18 cellular contexts compared by ENCODE assay signal in the genomic region with DNA sequence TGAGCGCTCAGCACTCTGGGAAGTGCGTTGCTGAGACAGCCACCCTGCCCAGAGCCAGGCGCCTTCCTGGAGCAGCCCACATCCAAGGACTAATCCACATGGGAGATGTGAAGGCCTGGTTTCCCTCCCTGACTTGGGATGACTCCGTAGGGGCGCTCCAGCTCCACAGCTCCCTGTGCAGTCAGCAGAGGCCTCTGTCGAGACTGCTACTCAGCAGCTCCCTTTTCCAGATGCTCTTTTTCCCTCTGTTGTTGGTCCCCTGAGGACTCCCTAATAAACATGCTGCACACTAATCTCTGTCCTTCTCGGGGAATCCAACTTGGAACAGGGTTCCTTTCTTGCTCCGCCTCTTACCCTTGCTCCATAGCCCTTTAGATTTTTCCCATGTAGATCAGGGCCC.
A peak's percentile ranks its signal among the peaks of the same experiment; 100 is the strongest.
DNase-seq lines count a peak whose midpoint lies in the region; ATAC-seq, FAIRE-seq and TF ChIP-seq lines count a peak whose summit lies in the region.
"Had no signal": no experiment of that assay in that cellular context is flagged by ENCODE, and none has a peak within 500 bp of the region (broad histone marks: within the 10 kb centered on the region; RNA-seq: fewer than 3 reads in every experiment).

No MANE protein-coding gene starts in this region.

- CTCF ChIA-PET in A673 (lab: Charles Lee) = no interaction called here
- CTCF ChIA-PET in PC-3 (lab: Charles Lee) = no interaction called here

- H3K79me2 ChIP-seq in PC-3 (ENCODE audit: low read length) = no peaks in the 10 kb centered on the region

- ATAC-seq in heart left ventricle (peak; percentile 44 to 82 (median 70)), PC-3 (no peak)
- ATAC-seq: A549 had no signal

- H3K36me3 ChIP-seq in A673 (ENCODE audit: insufficient read depth, low read length, poor library complexity, severe bottlenecking) (no peaks in the 10 kb centered on the region), heart left ventricle (no peaks in the 10 kb centered on the region), kidney (ENCODE audit: control insufficient read depth in 1 of 2, insufficient read depth in 2 of 2, low read length in 2 of 2) (no peaks in the 10 kb centered on the region), PC-3 (ENCODE audit: low read depth, low read length) (no peaks in the 10 kb centered on the region)
- H3K36me3 ChIP-seq: SJCRH30 had no signal

- no peaks in the 10 kb centered on the region for H3K4me1 ChIP-seq in A673 (ENCODE audit: insufficient read depth, low read length, poor library complexity, severe bottlenecking)
- H3K4me1 ChIP-seq in heart left ventricle = peaks cover 0 to 4% (median 0%) of the 10 kb centered on the region in 12 donors
- H3K4me1 ChIP-seq in kidney (ENCODE audit: control insufficient read depth in 1 of 2, insufficient read depth in 1 of 2, low read depth in 1 of 2, low read length in 2 of 2) = peaks cover 0 to 4% of the 10 kb centered on the region in 2 donors
- H3K4me1 ChIP-seq in PC-3 (ENCODE audit: insufficient read depth, low read length) = no peaks in the 10 kb centered on the region
- H3K4me1 ChIP-seq: A549, SJCRH30 had no signal

- no peaks in the 10 kb centered on the region for H4K20me1 ChIP-seq in PC-3 (ENCODE audit: low read length)

- no peak overlapping the region for H3K4me2 ChIP-seq in PC-3 (ENCODE audit: low read length)
- H3K4me2 ChIP-seq: A549, PC-9 had no signal

- H3K9ac ChIP-seq in kidney (ENCODE audit: low read length in 2 of 2) (no peak overlapping the region), PC-3 (ENCODE audit: low read length) (no peak overlapping the region)

- no peak for TF ChIP-seq POLR2A in heart left ventricle (IDR thresholded peaks at IDR 0.05)

- no peaks in the 10 kb centered on the region for H3K9me3 ChIP-seq in A673 (ENCODE audit: low read depth, low read length, poor library complexity, severe bottlenecking)
- no peaks in the 10 kb centered on the region for H3K9me3 ChIP-seq in heart left ventricle
- no peaks in the 10 kb centered on the region for H3K9me3 ChIP-seq in kidney (ENCODE audit: control insufficient read depth in 1 of 2, low read length in 2 of 2)
- no peaks in the 10 kb centered on the region for H3K9me3 ChIP-seq in PC-3 (ENCODE audit: low read length)
- H3K9me3 ChIP-seq: A549, SJCRH30 had no signal

- H3K27ac ChIP-seq in A673 (ENCODE audit: low read depth, low read length, poor library complexity, severe bottlenecking) (no peak overlapping the region), heart left ventricle (peak overlapping the region in 5 of 12 donors; percentile 17 to 57 (median 46)), kidney (ENCODE audit: low read depth in 2 of 2, low read length in 2 of 2) (no peak overlapping the region), PC-3 (ENCODE audit: low read length) (no peak overlapping the region)
- H3K27ac ChIP-seq: A549, C4-2B, PC-9, RWPE1, SJCRH30 had no signal

- H2AFZ ChIP-seq in PC-3 (ENCODE audit: low read length) = no peak overlapping the region
- H2AFZ ChIP-seq: PC-9 had no signal

- no peaks in the 10 kb centered on the region for H3K9me2 ChIP-seq in PC-3 (replicated peaks; ENCODE audit: low read length)

- intact Hi-C loops in A673 (cut with micrococcal nuclease; ENCODE audit: unreplicated experiment) (no loop called here), heart left ventricle (cut with DNase I) (no loop called here), kidney (cut with DNase I) (no loop called here), PC-3 (cut with micrococcal nuclease) (no loop called here)

- BruUV-seq in A673 (replicated peaks; lab: Mats Ljungman, UMichigan) (no TSS peak), PC-3 (replicated peaks; lab: Mats Ljungman, UMichigan) (no TSS peak)

- DNase-seq in A673 (ENCODE audit: low spot score) (peak; percentile 18), DMS 273 (lab: John Stamatoyannopoulos, UW; ENCODE audit: unreplicated experiment) (peak; percentile 11), heart left ventricle (peak; percentile 42 to 71 (median 52)), kidney (peak; percentile 75), PC-3 (no peak), NCI-H1436 (lab: John Stamatoyannopoulos, UW) (no peak), NCI-H82 treated with DMSO at 0.1 percent for 48 hours (lab: John Stamatoyannopoulos, UW; ENCODE audit: unreplicated experiment) (no peak)
- DNase-seq: DMS79 treated with DMSO at 0.1 percent for 48 hours, NCI-H1417, NCI-H187 treated with DMSO at 0.1 percent for 48 hours, NCI-H345, NCI-H524 treated with DMSO at 0.1 percent for 48 hours, PC-9, SJCRH30 had no signal

- H3F3A ChIP-seq in PC-3 (ENCODE audit: low read length, unreplicated experiment) = no peaks in the 10 kb centered on the region

- POLR2A ChIA-PET in A673 (lab: Charles Lee; ENCODE audit: low non-redundant PET) (no interaction called here), PC-3 (lab: Charles Lee; ENCODE audit: unreplicated experiment) (no interaction called here)

- WGBS in heart left ventricle, 4 donors = 57 to 71% (median 64%) methylated on average over 6 to 8 of the region's 8 CpGs

- no peak for TF ChIP-seq CTCF in A673 (conservative IDR thresholded peaks at IDR 0.05; ENCODE audit: low read depth, low read length)
- peak in 1 of 12 donors; percentile 16 for TF ChIP-seq CTCF in heart left ventricle (IDR thresholded peaks at IDR 0.05)
- TF ChIP-seq CTCF in kidney (IDR thresholded peaks at IDR 0.05; ENCODE audit: borderline replicate concordance, extremely low read depth, insufficient read depth) = no peak
- TF ChIP-seq CTCF in PC-3 (conservative IDR thresholded peaks at IDR 0.05; ENCODE audit: low read depth, low read length) = no peak

- H3K4me3 ChIP-seq in A673 (ENCODE audit: low read depth, low read length, poor library complexity, severe bottlenecking) (no peak overlapping the region), heart left ventricle (no peak overlapping the region), kidney (ENCODE audit: low read length in 2 of 2) (no peak overlapping the region), PC-3 (ENCODE audit: low read length) (no peak overlapping the region)
- H3K4me3 ChIP-seq: A549, PC-9, SJCRH30 had no signal

- no peak for FAIRE-seq in kidney (lab: Jason Lieb, UNC)
- FAIRE-seq: A549, D721Med had no signal

- H3K27me3 ChIP-seq in A673 (replicated peaks; ENCODE audit: insufficient read depth, low read depth, low read length, poor library complexity) (no peaks in the 10 kb centered on the region), heart left ventricle (no peaks in the 10 kb centered on the region), PC-3 (ENCODE audit: low read length) (no peaks in the 10 kb centered on the region)
- H3K27me3 ChIP-seq: SJCRH30 had no signal

Comparison
In these comparisons a context has a peak if more than half of its experiments do, and no peak if none do; other contexts are left out.
1. DNase-seq: peak in A673 (single experiment), DMS 273 (single experiment), heart left ventricle (5 of 5) and kidney (single experiment); none in PC-3 (single experiment), NCI-H1436 (single experiment) and NCI-H82 treated with DMSO at 0.1 percent for 48 hours (single experiment).